Comparison of ENCODE assay signal across 15 cellular contexts in genomic region chr6:2235782-2236495, GRCh38.
"Had no signal": no experiment of that assay in that cellular context is flagged by ENCODE, and none has a peak within 500 bp of the region (broad histone marks: within the 10 kb centered on the region; RNA-seq: fewer than 3 reads in every experiment).

No MANE protein-coding gene starts in this region.

- H3K36me3 ChIP-seq: adrenal gland, ovary, right lobe of liver had no signal

- H3K4me3 ChIP-seq: adrenal gland, ovary, right lobe of liver had no signal

- H3K27ac Mint-ChIP-seq: activated naive CD4-positive, alpha-beta T cell treated with anti-CD3 and anti-CD28 coated beads, Interleukin-2, amount 50 U/mL, for 72 hours; memory B cell; stimulated activated effector memory CD8-positive, alpha-beta T cell treated with anti-CD3 and anti-CD28 coated beads, Interleukin-12 subunit alpha, Interleukin-12 subunit beta, amount 100 ng/mL, for 72 hours had no signal

- ATAC-seq: naive thymus-derived CD8-positive, alpha-beta T cell; right lobe of liver had no signal

- H3K36me3 Mint-ChIP-seq: memory B cell; stimulated activated effector memory CD8-positive, alpha-beta T cell treated with anti-CD3 and anti-CD28 coated beads, Interleukin-12 subunit alpha, Interleukin-12 subunit beta, amount 100 ng/mL, for 72 hours had no signal

- H3K27me3 Mint-ChIP-seq: memory B cell; naive thymus-derived CD8-positive, alpha-beta T cell had no signal

- H3K4me3 Mint-ChIP-seq: memory B cell; naive thymus-derived CD8-positive, alpha-beta T cell; stimulated activated effector memory CD8-positive, alpha-beta T cell treated with anti-CD3 and anti-CD28 coated beads, Interleukin-12 subunit alpha, Interleukin-12 subunit beta, amount 100 ng/mL, for 72 hours had no signal

- H3K9me3 ChIP-seq: adrenal gland, ovary, right lobe of liver had no signal

- DNase-seq: activated CD4-positive, CD25-positive, alpha-beta regulatory T cell treated with anti-CD3 and anti-CD28 coated beads, Interleukin-2, amount 50 U/mL, for 72 hours; activated CD8-positive, alpha-beta memory T cell treated with anti-CD3 and anti-CD28 coated beads for 24 hours; activated gamma-delta T cell treated with Interleukin-2 at 50 U/mL for 16 hours; adrenal gland; cerebellar nuclear complex; cortex of kidney; naive thymus-derived CD8-positive, alpha-beta T cell; ovary; right lobe of liver; small intestine; stimulated activated CD4-positive, alpha-beta T cell treated with anti-CD3 and anti-CD28 coated beads, Interleukin-4, amount 100 ng/mL, for 1 hour; T1000 had no signal

- H3K27me3 ChIP-seq: adrenal gland, ovary, right lobe of liver had no signal

- H3K4me1 ChIP-seq: adrenal gland had no signal

- H3K27ac ChIP-seq: adrenal gland, ovary, right lobe of liver had no signal
